21 cellular contexts compared by ENCODE assay signal in the genomic region with DNA sequence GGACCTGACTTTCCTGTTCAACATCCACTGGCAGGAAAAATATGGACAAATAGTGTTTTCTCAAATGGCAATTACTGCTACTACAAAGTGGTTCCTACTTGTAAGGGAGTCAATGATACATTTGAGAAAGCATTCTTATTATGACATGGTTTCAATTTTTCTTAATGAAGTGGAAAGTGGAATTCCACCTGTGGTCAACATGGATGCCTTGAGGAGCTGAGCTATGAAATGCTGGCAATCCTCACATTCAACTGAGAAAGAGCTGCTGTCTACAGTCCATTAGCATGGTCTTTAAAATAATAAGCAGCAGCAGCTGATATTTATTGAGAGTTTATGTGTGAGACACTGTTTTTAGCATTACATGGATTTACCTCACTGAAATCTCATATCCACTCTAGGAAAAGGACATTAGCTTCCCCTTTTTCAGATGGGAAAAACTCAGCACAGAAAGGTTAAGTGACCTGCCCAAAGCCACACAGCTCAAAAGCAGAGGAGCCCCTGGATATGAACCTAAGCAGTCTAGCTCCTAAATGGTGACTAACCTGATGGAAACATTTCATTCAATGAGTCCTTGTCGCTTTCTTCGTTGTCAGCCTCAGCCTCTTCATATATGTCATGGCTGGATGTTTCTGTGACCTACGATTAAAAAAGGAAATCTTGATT.
"Had no signal": no experiment of that assay in that cellular context is flagged by ENCODE, and none has a peak within 500 bp of the region (broad histone marks: within the 10 kb centered on the region; RNA-seq: fewer than 3 reads in every experiment).

No MANE protein-coding gene starts in this region.

- DNase-seq: effector memory CD8-positive, alpha-beta T cell; esophagus squamous epithelium; foreskin fibroblast; kidney; naive thymus-derived CD4-positive, alpha-beta T cell; nephron progenitor cell; psoas muscle; retina; right lobe of liver; stimulated activated CD4-positive, alpha-beta T cell treated with anti-CD3 and anti-CD28 coated beads, Interleukin-4, amount 100 ng/mL, for 1 hour; stimulated activated CD8-positive, alpha-beta memory T cell treated with anti-CD3 and anti-CD28 coated beads, Interleukin-4, amount 100 ng/mL, for 48 hours; stimulated activated naive CD8-positive, alpha-beta T cell treated with anti-CD3 and anti-CD28 coated beads, Interleukin-15, Interleukin-2, amounts not matched to agents 100 U/mL and 50 U/mL, for 24 hours; thyroid gland had no signal

- H3K4me3 ChIP-seq: esophagus squamous epithelium, gastroesophageal sphincter, hepatocyte, psoas muscle, right lobe of liver, suprapubic skin, thyroid gland had no signal

- H3K9me3 ChIP-seq: esophagus squamous epithelium, gastroesophageal sphincter, psoas muscle, right lobe of liver, suprapubic skin, thyroid gland had no signal

- ATAC-seq: effector memory CD8-positive, alpha-beta T cell; gastroesophageal sphincter; naive thymus-derived CD4-positive, alpha-beta T cell; psoas muscle; right lobe of liver; stimulated activated effector memory CD8-positive, alpha-beta T cell treated with anti-CD3 and anti-CD28 coated beads, Interleukin-12 subunit alpha, Interleukin-12 subunit beta, amount 100 ng/mL, for 72 hours; stimulated activated naive CD8-positive, alpha-beta T cell treated with anti-CD3 and anti-CD28 coated beads, Interleukin-15, Interleukin-2, amounts not matched to agents 100 U/mL and 50 U/mL, for 24 hours had no signal

- H2AFZ ChIP-seq: hepatocyte, parathyroid adenoma had no signal

- H3K27me3 ChIP-seq: esophagus squamous epithelium, gastroesophageal sphincter, hepatocyte, suprapubic skin, thyroid gland had no signal

- H3K4me2 ChIP-seq: hepatocyte had no signal

- H3K27ac Mint-ChIP-seq: dendritic cell treated with granulocyte-macrophage colony-stimulating factor and Interleukin-4, amounts not matched to agents 40 ng/mL and 50 ng/mL, for 4 days; effector memory CD8-positive, alpha-beta T cell; nephron progenitor cell; stimulated activated effector memory CD8-positive, alpha-beta T cell treated with anti-CD3 and anti-CD28 coated beads, Interleukin-12 subunit alpha, Interleukin-12 subunit beta, amount 100 ng/mL, for 72 hours; type B pancreatic cell had no signal

- H3K27me3 Mint-ChIP-seq: dendritic cell treated with granulocyte-macrophage colony-stimulating factor and Interleukin-4, amounts not matched to agents 40 ng/mL and 50 ng/mL, for 4 days; effector memory CD8-positive, alpha-beta T cell; naive thymus-derived CD4-positive, alpha-beta T cell; type B pancreatic cell had no signal

- H3K27ac ChIP-seq: esophagus squamous epithelium, gastroesophageal sphincter, hepatocyte, parathyroid adenoma, psoas muscle, right lobe of liver, suprapubic skin, thyroid gland had no signal

- H3K4me1 Mint-ChIP-seq: nephron progenitor cell; stimulated activated effector memory CD8-positive, alpha-beta T cell treated with anti-CD3 and anti-CD28 coated beads, Interleukin-12 subunit alpha, Interleukin-12 subunit beta, amount 100 ng/mL, for 72 hours had no signal

- H3K4me3 Mint-ChIP-seq: dendritic cell treated with granulocyte-macrophage colony-stimulating factor and Interleukin-4, amounts not matched to agents 40 ng/mL and 50 ng/mL, for 4 days; effector memory CD8-positive, alpha-beta T cell; naive thymus-derived CD4-positive, alpha-beta T cell; nephron progenitor cell; stimulated activated effector memory CD8-positive, alpha-beta T cell treated with anti-CD3 and anti-CD28 coated beads, Interleukin-12 subunit alpha, Interleukin-12 subunit beta, amount 100 ng/mL, for 72 hours; type B pancreatic cell had no signal

- H3K9me3 Mint-ChIP-seq: dendritic cell treated with granulocyte-macrophage colony-stimulating factor and Interleukin-4, amounts not matched to agents 40 ng/mL and 50 ng/mL, for 4 days; effector memory CD8-positive, alpha-beta T cell; naive thymus-derived CD4-positive, alpha-beta T cell; stimulated activated effector memory CD8-positive, alpha-beta T cell treated with anti-CD3 and anti-CD28 coated beads, Interleukin-12 subunit alpha, Interleukin-12 subunit beta, amount 100 ng/mL, for 72 hours; type B pancreatic cell had no signal

- FAIRE-seq: kidney, urothelium cell line had no signal

- H3K79me2 ChIP-seq: hepatocyte, parathyroid adenoma had no signal

- H3K4me1 ChIP-seq: esophagus squamous epithelium, gastroesophageal sphincter, parathyroid adenoma, psoas muscle, right lobe of liver, suprapubic skin, thyroid gland had no signal

- H3K9ac ChIP-seq: parathyroid adenoma had no signal
